In the genomic region with DNA sequence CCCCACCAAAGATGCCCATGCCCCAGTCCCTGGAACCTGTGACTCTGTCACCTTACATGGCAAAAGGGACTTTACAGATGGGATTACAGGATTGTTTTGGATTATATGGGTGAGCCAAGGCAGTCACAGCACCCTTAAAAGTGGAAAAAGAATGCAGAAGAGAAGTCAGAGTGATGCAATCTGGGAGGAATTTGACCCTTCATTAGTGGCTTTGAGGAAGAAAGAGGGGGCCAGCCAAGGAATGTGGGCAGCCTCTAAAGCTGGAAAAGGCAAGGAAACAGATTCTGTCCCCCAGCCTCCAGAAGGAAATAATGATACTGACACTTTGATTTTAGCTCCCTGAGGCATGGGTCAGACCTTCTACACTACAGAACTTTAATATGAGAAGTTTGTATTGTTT, we compare ENCODE assay signal across 18 cellular contexts.
"Had no signal": no experiment of that assay in that cellular context is flagged by ENCODE, and none has a peak within 500 bp of the region (broad histone marks: within the 10 kb centered on the region; RNA-seq: fewer than 3 reads in every experiment).

No MANE protein-coding gene starts in this region.

- H3K36me3 ChIP-seq: cardiac muscle cell, esophagus muscularis mucosa, tibial nerve, vagina had no signal

- H3K27me3 ChIP-seq: cardiac muscle cell, tibial nerve, vagina had no signal

- H3K9me3 ChIP-seq: esophagus muscularis mucosa, tibial nerve, vagina had no signal

- H3K27me3 Mint-ChIP-seq: activated B cell treated with CpG ODN at 0.5 μM for 24 hours; dendritic cell treated with granulocyte-macrophage colony-stimulating factor and Interleukin-4, amounts not matched to agents 40 ng/mL and 50 ng/mL, for 4 days; stimulated activated naive CD8-positive, alpha-beta T cell treated with anti-CD3 and anti-CD28 coated beads, Interleukin-15, Interleukin-2, amounts not matched to agents 100 ng/mL and 50 ng/mL, for 24 hours had no signal

- H3K27ac ChIP-seq: cardiac muscle cell, esophagus muscularis mucosa, tibial nerve, vagina had no signal

- H3K27ac Mint-ChIP-seq: activated B cell treated with CpG ODN at 0.5 μM for 24 hours; activated CD8-positive, alpha-beta T cell treated with anti-CD3 and anti-CD28 coated beads for 36 hours; activated naive CD4-positive, alpha-beta T cell treated with anti-CD3 and anti-CD28 coated beads for 36 hours; activated naive CD8-positive, alpha-beta T cell treated with anti-CD3 and anti-CD28 coated beads, Interleukin-2, amount 50 U/mL, for 24 hours; dendritic cell treated with granulocyte-macrophage colony-stimulating factor and Interleukin-4, amounts not matched to agents 40 ng/mL and 50 ng/mL, for 4 days; natural killer cell treated with Interleukin-12 subunit alpha and Interleukin-12 subunit beta and Interleukin-15 and Interleukin-18, amount 100 ng/mL, for 72 hours; stimulated activated naive CD8-positive, alpha-beta T cell treated with anti-CD3 and anti-CD28 coated beads, Interleukin-15, Interleukin-2, amounts not matched to agents 100 ng/mL and 50 ng/mL, for 24 hours had no signal

- DNase-seq: activated B cell treated with CpG ODN at 0.5 μM for 24 hours; activated CD4-positive, alpha-beta T cell treated with anti-CD3 and anti-CD28 coated beads for 48 hours; activated CD8-positive, alpha-beta T cell treated with anti-CD3 and anti-CD28 coated beads for 36 hours; activated naive CD4-positive, alpha-beta T cell treated with anti-CD3 and anti-CD28 coated beads for 36 hours; activated naive CD8-positive, alpha-beta T cell treated with anti-CD3 and anti-CD28 coated beads, Interleukin-2, amount 50 U/mL, for 24 hours; activated T-cell treated with anti-CD3 and anti-CD28 coated beads, Interleukin-2, amount 50 U/mL, for 1 hour; effector CD8-positive, alpha-beta T cell; left cardiac atrium; stimulated activated CD4-positive, alpha-beta T cell treated with anti-CD3 and anti-CD28 coated beads, Interleukin-2, amount 100 ng/mL, for 24 hours; T-helper 1 cell; T-helper 9 cell had no signal

- H3K4me1 ChIP-seq: esophagus muscularis mucosa, tibial nerve, vagina had no signal

- H3K4me3 ChIP-seq: cardiac muscle cell, esophagus muscularis mucosa, tibial nerve, vagina had no signal

- H3K9me3 Mint-ChIP-seq: activated B cell treated with CpG ODN at 0.5 μM for 24 hours; activated CD8-positive, alpha-beta T cell treated with anti-CD3 and anti-CD28 coated beads for 36 hours; activated naive CD4-positive, alpha-beta T cell treated with anti-CD3 and anti-CD28 coated beads for 36 hours; stimulated activated naive CD8-positive, alpha-beta T cell treated with anti-CD3 and anti-CD28 coated beads, Interleukin-15, Interleukin-2, amounts not matched to agents 100 ng/mL and 50 ng/mL, for 24 hours had no signal

- H3K4me3 Mint-ChIP-seq: activated B cell treated with CpG ODN at 0.5 μM for 24 hours; activated CD8-positive, alpha-beta T cell treated with anti-CD3 and anti-CD28 coated beads for 36 hours; activated naive CD4-positive, alpha-beta T cell treated with anti-CD3 and anti-CD28 coated beads for 36 hours; activated naive CD8-positive, alpha-beta T cell treated with anti-CD3 and anti-CD28 coated beads, Interleukin-2, amount 50 U/mL, for 24 hours; dendritic cell treated with granulocyte-macrophage colony-stimulating factor and Interleukin-4, amounts not matched to agents 40 ng/mL and 50 ng/mL, for 4 days; natural killer cell treated with Interleukin-12 subunit alpha and Interleukin-12 subunit beta and Interleukin-15 and Interleukin-18, amount 100 ng/mL, for 72 hours; stimulated activated naive CD8-positive, alpha-beta T cell treated with anti-CD3 and anti-CD28 coated beads, Interleukin-15, Interleukin-2, amounts not matched to agents 100 ng/mL and 50 ng/mL, for 24 hours had no signal

- ATAC-seq: activated CD8-positive, alpha-beta T cell treated with anti-CD3 and anti-CD28 coated beads for 36 hours; activated naive CD8-positive, alpha-beta T cell treated with anti-CD3 and anti-CD28 coated beads, Interleukin-2, amount 50 U/mL, for 24 hours; left cardiac atrium; natural killer cell treated with Interleukin-12 subunit alpha and Interleukin-12 subunit beta and Interleukin-15 and Interleukin-18, amount 100 ng/mL, for 72 hours had no signal

- H3K4me1 Mint-ChIP-seq: activated B cell treated with CpG ODN at 0.5 μM for 24 hours; activated naive CD8-positive, alpha-beta T cell treated with anti-CD3 and anti-CD28 coated beads, Interleukin-2, amount 50 U/mL, for 24 hours had no signal

- H3K36me3 Mint-ChIP-seq: natural killer cell treated with Interleukin-12 subunit alpha and Interleukin-12 subunit beta and Interleukin-15 and Interleukin-18, amount 100 ng/mL, for 72 hours had no signal
